ENCODE assay signal across 8 cellular contexts in the genomic region with DNA sequence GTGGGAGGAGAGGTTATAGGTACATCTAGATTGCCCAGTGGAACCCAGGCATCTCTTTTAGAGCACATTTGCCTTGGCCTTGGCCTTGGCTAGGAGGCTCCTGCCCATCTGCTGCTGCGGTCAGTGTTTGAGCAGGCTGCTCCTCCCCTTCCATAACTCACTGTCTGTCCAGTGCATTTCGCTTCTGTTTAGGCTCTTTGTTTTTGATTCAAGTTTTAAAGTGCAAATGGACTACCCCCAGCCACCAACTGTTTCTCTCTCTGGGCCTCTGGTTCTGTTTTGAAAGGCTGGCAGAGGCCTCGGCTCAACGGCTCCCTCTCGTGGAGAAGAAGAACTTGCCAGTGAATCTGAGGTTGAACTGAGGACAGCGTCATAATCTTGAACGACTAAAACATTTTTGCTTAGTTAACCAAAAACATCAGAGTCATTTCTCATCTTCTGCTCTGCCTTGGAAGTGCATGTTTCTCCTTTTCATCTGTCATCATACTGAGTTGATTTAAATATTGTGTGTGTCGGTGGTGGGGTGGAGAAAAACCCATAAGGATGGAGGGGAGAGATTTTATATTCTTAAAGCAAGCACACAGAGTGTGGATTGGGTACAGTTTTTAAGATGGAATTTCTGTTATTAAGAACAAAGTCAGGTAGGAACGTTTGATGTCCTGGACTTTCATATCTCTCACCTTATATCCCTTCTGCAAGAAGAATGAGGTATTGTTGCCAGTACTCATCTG.
DNase-seq lines count a peak whose midpoint lies in the region; ATAC-seq and TF ChIP-seq lines count a peak whose summit lies in the region.

No MANE protein-coding gene starts in this region.

- peaks cover 4 to 43% (median 29%) of the 10 kb centered on the region in 9 donors for H3K4me1 ChIP-seq in heart right ventricle

- H3K4me3 ChIP-seq in heart right ventricle: no peak overlapping the region
- H3K4me3 ChIP-seq in retinal pigment epithelial cell (ENCODE audit: low read length): no peak overlapping the region

- peak; percentile 73 for DNase-seq in EL
- DNase-seq in KBM-7: peak; percentile 57
- peak in 4 of 5 donors; percentile 30 to 63 (median 50) for DNase-seq in T-helper 1 cell
- peak; percentile 73 for DNase-seq in amniotic epithelial cell (ENCODE audit: low read depth)
- peak; percentile 72 to 84 for DNase-seq in heart right ventricle
- no peak for DNase-seq in retinal pigment epithelial cell (ENCODE audit: low read depth)

- intact Hi-C loops in heart right ventricle (cut with DNase I): loop anchor here in 7 of 10 donors (2.0 to 10.0 kb wide), 9 partner anchors 49 to 1367 kb away; a partner anchor contains a TSS

- in situ Hi-C loops in KBM-7 (cut with MboI; ENCODE audit: low pct_unique_long_range_greater_than_20kb, low sequenced_read_pairs): no loop called here

- H3K36me3 ChIP-seq in heart right ventricle: peaks cover 0 to 40% (median 19%) of the 10 kb centered on the region in 9 donors

- 9 to 15% methylated on average over 9 of the region's 9 CpGs for WGBS in heart right ventricle, 2 donors

- TF ChIP-seq CTCF in heart right ventricle (IDR thresholded peaks at IDR 0.05) (peak; percentile 88 to 98 (median 97)), retinal pigment epithelial cell (conservative IDR thresholded peaks at IDR 0.05; ENCODE audit: low read depth, low read length) (peak; percentile 99)

- ATAC-seq in heart right ventricle: peak in 7 of 8 donors; percentile 55 to 86 (median 78)
- ATAC-seq in GM21515 (IDR thresholded peaks at IDR 0.05; ENCODE audit: unreplicated experiment): no peak
- no peak for ATAC-seq in HG03095 (IDR thresholded peaks at IDR 0.05; ENCODE audit: unreplicated experiment)

- no peaks in the 10 kb centered on the region for H3K27me3 ChIP-seq in heart right ventricle

- no peaks in the 10 kb centered on the region for H3K9me3 ChIP-seq in heart right ventricle

- H3K27ac ChIP-seq in heart right ventricle: peak overlapping the region in 5 of 10 donors; percentile 9 to 55 (median 36)

Comparison
In these comparisons a context has a peak if more than half of its experiments do, and no peak if none do; other contexts are left out.
1. ATAC-seq: peak in heart right ventricle (7 of 8); none in GM21515 (single experiment) and HG03095 (single experiment).